Comparison of ENCODE assay signal across 29 cellular contexts in genomic region chr13:20114066-20114465, GRCh38. TPM values are rescaled to one million over a fixed set of nuclear protein-coding genes. Genes with fewer than 3 reads are reported as not detected.
"Had no signal": no experiment of that assay in that cellular context is flagged by ENCODE, and none has a peak within 500 bp of the region (broad histone marks: within the 10 kb centered on the region; RNA-seq: fewer than 3 reads in every experiment).

No MANE protein-coding gene starts in this region.

- H3K9me3 Mint-ChIP-seq: activated CD4-positive, alpha-beta memory T cell treated with anti-CD3 and anti-CD28 coated beads for 36 hours; activated CD4-positive, alpha-beta T cell treated with anti-CD3 and anti-CD28 coated beads, Interleukin-2, amount 10 ng/mL, durations not matched to agents 7 days and 5 days; activated naive CD4-positive, alpha-beta T cell treated with anti-CD3 and anti-CD28 coated beads for 36 hours; activated T-cell treated with anti-CD3 and anti-CD28 coated beads, Interleukin-2, amount 50 U/mL, for 24 hours; activated T-helper 1 cell treated with anti-CD3 and anti-CD28 coated beads, Interleukin-12 subunit alpha, Interleukin-12 subunit beta, Interleukin-2, Interleukin-4 antibody, amounts not matched to agents 30 ng/mL and 10 ng/mL and 1 ng/mL, durations not matched to agents 14 hours and 24 hours and 36 hours; T-cell had no signal

- H3K27ac ChIP-seq: cardiac muscle cell, SK-N-MC had no signal

- H3K27me3 ChIP-seq: cardiac muscle cell had no signal

- H3K36me3 Mint-ChIP-seq: activated CD4-positive, alpha-beta memory T cell treated with anti-CD3 and anti-CD28 coated beads for 36 hours; activated naive CD8-positive, alpha-beta T cell; brain; T-cell had no signal

- H3K4me3 Mint-ChIP-seq: activated CD4-positive, alpha-beta memory T cell treated with anti-CD3 and anti-CD28 coated beads for 36 hours; activated CD4-positive, alpha-beta T cell treated with anti-CD3 and anti-CD28 coated beads, Interleukin-2, amount 10 ng/mL, durations not matched to agents 7 days and 5 days; activated naive CD4-positive, alpha-beta T cell treated with anti-CD3 and anti-CD28 coated beads for 36 hours; activated naive CD8-positive, alpha-beta T cell; activated T-cell treated with anti-CD3 and anti-CD28 coated beads, Interleukin-2, amount 50 U/mL, for 24 hours; activated T-helper 1 cell treated with anti-CD3 and anti-CD28 coated beads, Interleukin-12 subunit alpha, Interleukin-12 subunit beta, Interleukin-2, Interleukin-4 antibody, amounts not matched to agents 30 ng/mL and 10 ng/mL and 1 ng/mL, durations not matched to agents 14 hours and 24 hours and 36 hours; brain; T-cell had no signal

- DNase-seq: activated CD4-positive, alpha-beta memory T cell treated with anti-CD3 and anti-CD28 coated beads for 36 hours; activated CD4-positive, alpha-beta T cell treated with anti-CD3 and anti-CD28 coated beads, Interleukin-2, amount 10 ng/mL, durations not matched to agents 7 days and 5 days; activated CD4-positive, CD25-positive, alpha-beta regulatory T cell; activated gamma-delta T cell; activated naive CD4-positive, alpha-beta T cell treated with anti-CD3 and anti-CD28 coated beads for 36 hours; activated T-cell treated with anti-CD3 and anti-CD28 coated beads, Interleukin-2, amount 50 U/mL, for 24 hours; amygdala; Kasumi-1; KBM-7; NCI-H1048; NCI-H1417; NCI-H1694; NCI-H2029; NCI-H2107; NCI-H2171 treated with DMSO at 0.1 percent for 48 hours; NCI-H226; NCI-H526; NCI-H82; RPMI8226; T-cell; T-helper 2 cell; T1000 had no signal

- H3K36me3 ChIP-seq: cardiac muscle cell had no signal

- ATAC-seq: Right ventricle myocardium inferior, T-cell had no signal

- H3K27me3 Mint-ChIP-seq: activated naive CD8-positive, alpha-beta T cell; activated T-cell treated with anti-CD3 and anti-CD28 coated beads, Interleukin-2, amount 50 U/mL, for 24 hours had no signal

- H3K27ac Mint-ChIP-seq: activated CD4-positive, alpha-beta memory T cell treated with anti-CD3 and anti-CD28 coated beads for 36 hours; activated CD4-positive, alpha-beta T cell treated with anti-CD3 and anti-CD28 coated beads, Interleukin-2, amount 10 ng/mL, durations not matched to agents 7 days and 5 days; activated naive CD4-positive, alpha-beta T cell treated with anti-CD3 and anti-CD28 coated beads for 36 hours; activated naive CD8-positive, alpha-beta T cell; activated T-cell treated with anti-CD3 and anti-CD28 coated beads, Interleukin-2, amount 50 U/mL, for 24 hours; activated T-helper 1 cell treated with anti-CD3 and anti-CD28 coated beads, Interleukin-12 subunit alpha, Interleukin-12 subunit beta, Interleukin-2, Interleukin-4 antibody, amounts not matched to agents 30 ng/mL and 10 ng/mL and 1 ng/mL, durations not matched to agents 14 hours and 24 hours and 36 hours; brain; T-cell had no signal

- H3K4me3 ChIP-seq: cardiac muscle cell, SK-N-MC had no signal

RNA-seq across cellular contexts. Expression of gene GJA3, which starts 46.8 kb away (rescaled TPM):
- total RNA-seq: activated T-helper 1 cell treated with anti-CD3 and anti-CD28 coated beads, Interleukin-12 subunit alpha, Interleukin-12 subunit beta, Interleukin-2, Interleukin-4 antibody, amounts not matched to agents 30 ng/mL and 10 ng/mL and 1 ng/mL, durations not matched to agents 14 hours and 24 hours and 36 hours; OCI-LY7 had no signal
